8 cellular contexts compared by ENCODE assay signal in genomic region chr5:123813937-123814624, GRCh38.
DNase-seq lines count a peak whose midpoint lies in the region; ATAC-seq, FAIRE-seq and TF ChIP-seq lines count a peak whose summit lies in the region.

No MANE protein-coding gene starts in this region.

- H3K36me3 Mint-ChIP-seq in activated T-helper 2 cell treated with anti-CD3 and anti-CD28 coated beads, Interferon-gamma antibody, Interleukin-2, Interleukin-4, amounts not matched to agents 10 μg/mL and 5 μg/mL and 100 μg/mL, durations not matched to agents 14 hours and 24 hours and 36 hours (ENCODE audit: low read depth) = no peaks in the 10 kb centered on the region

- no peak overlapping the region for H3K4me3 Mint-ChIP-seq in activated T-helper 2 cell treated with anti-CD3 and anti-CD28 coated beads, Interferon-gamma antibody, Interleukin-2, Interleukin-4, amounts not matched to agents 10 μg/mL and 5 μg/mL and 100 μg/mL, durations not matched to agents 14 hours and 24 hours and 36 hours (ENCODE audit: low read depth)

- intact Hi-C loops in activated T-helper 2 cell treated with anti-CD3 and anti-CD28 coated beads, Interferon-gamma antibody, Interleukin-2, Interleukin-4, amounts not matched to agents 10 μg/mL and 5 μg/mL and 100 μg/mL, durations not matched to agents 14 hours and 24 hours and 36 hours (cut with micrococcal nuclease) = no loop called here

- FAIRE-seq in frontal cortex (lab: Jason Lieb, UNC) = no peak

- peak; percentile 85 for DNase-seq in DMS153 (lab: John Stamatoyannopoulos, UW)
- DNase-seq in LoVo (ENCODE audit: low spot score) = peak; percentile 6
- DNase-seq in inferior parietal cortex (ENCODE audit: extremely low spot score) = peak; percentile 44
- DNase-seq in frontal cortex (ENCODE audit: low spot score in 2 of 2) = no peak
- DNase-seq in activated T-helper 2 cell treated with anti-CD3 and anti-CD28 coated beads, Interferon-gamma antibody, Interleukin-2, Interleukin-4, amounts not matched to agents 10 μg/mL and 5 μg/mL and 100 μg/mL, durations not matched to agents 14 hours and 24 hours and 36 hours (ENCODE audit: low spot score) = no peak
- DNase-seq in cerebellum (ENCODE audit: low spot score) = no peak

- H3K27ac Mint-ChIP-seq in activated T-helper 2 cell treated with anti-CD3 and anti-CD28 coated beads, Interferon-gamma antibody, Interleukin-2, Interleukin-4, amounts not matched to agents 10 μg/mL and 5 μg/mL and 100 μg/mL, durations not matched to agents 14 hours and 24 hours and 36 hours = no peak overlapping the region

- no peaks in the 10 kb centered on the region for H3K9me3 Mint-ChIP-seq in activated T-helper 2 cell treated with anti-CD3 and anti-CD28 coated beads, Interferon-gamma antibody, Interleukin-2, Interleukin-4, amounts not matched to agents 10 μg/mL and 5 μg/mL and 100 μg/mL, durations not matched to agents 14 hours and 24 hours and 36 hours

- ATAC-seq in SK-N-SH treated with all-trans-retinoic acid at 6 μM for 48 hours (peak; percentile 85), HG03457 (IDR thresholded peaks at IDR 0.05; ENCODE audit: unreplicated experiment) (no peak)

- H3K4me1 Mint-ChIP-seq in activated T-helper 2 cell treated with anti-CD3 and anti-CD28 coated beads, Interferon-gamma antibody, Interleukin-2, Interleukin-4, amounts not matched to agents 10 μg/mL and 5 μg/mL and 100 μg/mL, durations not matched to agents 14 hours and 24 hours and 36 hours (ENCODE audit: low read depth) = no peaks in the 10 kb centered on the region

- no peaks in the 10 kb centered on the region for H3K27me3 Mint-ChIP-seq in activated T-helper 2 cell treated with anti-CD3 and anti-CD28 coated beads, Interferon-gamma antibody, Interleukin-2, Interleukin-4, amounts not matched to agents 10 μg/mL and 5 μg/mL and 100 μg/mL, durations not matched to agents 14 hours and 24 hours and 36 hours (ENCODE audit: low read depth)

TF ChIP-seq in SK-N-SH treated with all-trans-retinoic acid at 6 μM for 48 hours, 23 proteins besides CTCF, POLR2A, EP300 and RAD21:
- peak; percentile 19 for TF ChIP-seq ISL1 (CRISPR knock-in tag; IDR thresholded peaks at IDR 0.05)
- no peak for TF ChIP-seq PATZ1 (CRISPR knock-in tag; IDR thresholded peaks at IDR 0.05; ENCODE audit: borderline replicate concordance)
- TF ChIP-seq TSHZ2 (CRISPR knock-in tag; IDR thresholded peaks at IDR 0.05) = peak; percentile 33; the same call in 1 of the 2 replicates
- no peak for TF ChIP-seq ZNF8 (CRISPR knock-in tag; IDR thresholded peaks at IDR 0.05)
- no peak for TF ChIP-seq ESRRG (CRISPR knock-in tag; IDR thresholded peaks at IDR 0.05)
- TF ChIP-seq OSR1 (CRISPR knock-in tag; IDR thresholded peaks at IDR 0.05) = no peak
- TF ChIP-seq ZC3H10 (CRISPR knock-in tag; IDR thresholded peaks at IDR 0.05) = no peak
- TF ChIP-seq ZFP3 (CRISPR knock-in tag; IDR thresholded peaks at IDR 0.05) = no peak
- TF ChIP-seq PPARA (CRISPR knock-in tag; IDR thresholded peaks at IDR 0.05; ENCODE audit: borderline replicate concordance) = no peak

Comparison
In these comparisons a context has a peak if more than half of its experiments do, and no peak if none do; other contexts are left out.
1. DNase-seq: peak in DMS153 (single experiment), LoVo (single experiment) and inferior parietal cortex (single experiment); none in frontal cortex (0 of 2), activated T-helper 2 cell treated with anti-CD3 and anti-CD28 coated beads, Interferon-gamma antibody, Interleukin-2, Interleukin-4, amounts not matched to agents 10 μg/mL and 5 μg/mL and 100 μg/mL, durations not matched to agents 14 hours and 24 hours and 36 hours (single experiment) and cerebellum (single experiment).